Comparison of ENCODE assay signal across 8 cellular contexts in the genomic region with DNA sequence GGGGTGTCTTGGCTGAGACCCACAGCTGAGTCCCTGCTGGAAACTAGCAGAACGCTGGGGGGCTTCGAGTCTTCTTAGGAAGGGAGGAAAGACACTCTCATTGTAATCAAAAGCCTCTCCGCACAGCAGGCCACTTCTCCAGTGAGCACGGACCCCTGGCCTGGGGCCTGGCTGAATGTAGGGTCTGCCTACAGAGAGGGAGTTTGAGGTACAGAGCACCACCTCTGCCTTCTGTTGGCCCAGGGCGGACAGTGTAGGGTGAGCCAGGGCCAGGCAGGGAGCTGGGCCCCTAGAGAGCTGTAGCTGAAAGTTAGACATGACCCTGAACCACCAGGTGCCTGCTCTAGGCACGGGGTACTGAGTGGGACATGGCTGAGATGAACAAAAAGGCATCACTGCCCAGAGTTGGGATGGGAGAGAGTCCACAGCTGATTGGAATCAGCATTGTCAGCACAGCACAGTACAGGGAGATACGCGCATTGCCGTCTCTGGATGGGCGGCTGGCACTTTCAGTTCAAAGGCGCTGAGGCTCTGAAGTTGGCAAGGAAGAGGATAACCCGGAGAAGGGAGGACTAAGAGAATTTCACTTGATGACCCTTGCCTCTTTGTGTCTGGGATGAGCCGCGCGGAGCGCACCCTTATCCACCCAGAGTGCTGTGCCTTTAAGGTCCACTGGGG. TPM values are rescaled to one million over a fixed set of nuclear protein-coding genes. Genes with fewer than 3 reads are reported as not detected.
DNase-seq lines count a peak whose midpoint lies in the region; ATAC-seq and TF ChIP-seq lines count a peak whose summit lies in the region.

No MANE protein-coding gene starts in this region.

- H3K9me3 ChIP-seq in HAP-1 (peaks cover 12% of the 10 kb centered on the region; the same call in 1 of the 2 replicates), right cardiac atrium (ENCODE audit: control insufficient read depth, low read length) (no peaks in the 10 kb centered on the region), stomach (peaks cover 0 to 11% (median 8%) of the 10 kb centered on the region in 4 donors)

- no peak for TF ChIP-seq POLR2A in stomach (IDR thresholded peaks at IDR 0.05)

- H3K36me3 ChIP-seq in HAP-1 (replicated peaks) = no peaks in the 10 kb centered on the region
- no peaks in the 10 kb centered on the region for H3K36me3 ChIP-seq in stomach

- ATAC-seq in SK-N-SH treated with all-trans-retinoic acid at 6 μM for 48 hours = peak; percentile 92
- ATAC-seq in right cardiac atrium = peak in 1 of 2 donors; percentile 76

- no peak overlapping the region for H3K27ac ChIP-seq in right cardiac atrium (ENCODE audit: low read length)
- no peak overlapping the region for H3K27ac ChIP-seq in stomach

- WGBS in right cardiac atrium = 34% methylated on average over 16 of the region's 16 CpGs
- WGBS in stomach, 5 donors = 29 to 33% (median 31%) methylated on average over 15 to 16 of the region's 16 CpGs

- H3K27me3 ChIP-seq in HAP-1 (ENCODE audit: low read depth) (no peaks in the 10 kb centered on the region), right cardiac atrium (ENCODE audit: control insufficient read depth, insufficient read depth) (no peaks in the 10 kb centered on the region), stomach (peaks cover 4 to 80% (median 38%) of the 10 kb centered on the region in 3 donors)

- H3K4me1 ChIP-seq in HAP-1 = peaks cover 4% of the 10 kb centered on the region
- no peaks in the 10 kb centered on the region for H3K4me1 ChIP-seq in right cardiac atrium (ENCODE audit: control insufficient read depth, insufficient read depth, low read length)
- peaks cover 12 to 21% (median 14%) of the 10 kb centered on the region in 4 donors for H3K4me1 ChIP-seq in stomach

- TF ChIP-seq EP300 in stomach (IDR thresholded peaks at IDR 0.05) = no peak

- no peak for DNase-seq in HAP-1 (ENCODE audit: low spot score in 2 of 2)
- DNase-seq in right cardiac atrium = no peak
- DNase-seq in stomach = no peak
- no peak for DNase-seq in NCI-H2029 treated with DMSO at 0.1 percent for 48 hours (lab: John Stamatoyannopoulos, UW)
- no peak for DNase-seq in NCI-H2171 treated with DMSO at 0.1 percent for 48 hours (lab: John Stamatoyannopoulos, UW)
- DNase-seq in foreskin melanocyte = no peak

- TF ChIP-seq CTCF in GM12873 (IDR thresholded peaks at IDR 0.05; ENCODE audit: insufficient read depth, low read depth, low read length, missing control alignments) (peak; percentile 83), stomach (IDR thresholded peaks at IDR 0.05) (peak in 4 of 7 experiments; percentile 14 to 40 (median 32))

- intact Hi-C loops in right cardiac atrium (cut with DNase I) (loop anchor here (5.0 kb wide), 2 partner anchors 272 to 277 kb away; no protein-coding TSS in a partner anchor), stomach (cut with DNase I; ENCODE audit: low total_unique reads) (no loop called here)

- in situ Hi-C loops in HAP-1 (cut with MboI; ENCODE audit: low sequenced_read_pairs) = loop anchor here (5.0 kb wide), 2 partner anchors 277 to 367 kb away; no protein-coding TSS in a partner anchor

- H3K4me3 ChIP-seq in HAP-1 (peak overlapping the region; percentile 45), right cardiac atrium (ENCODE audit: low read length) (peak overlapping the region; percentile 41), stomach (peak overlapping the region; percentile 36 to 51 (median 46))

TF ChIP-seq in SK-N-SH treated with all-trans-retinoic acid at 6 μM for 48 hours, 23 proteins besides CTCF, POLR2A, EP300 and RAD21:
- TF ChIP-seq PPARA (CRISPR knock-in tag; IDR thresholded peaks at IDR 0.05; ENCODE audit: borderline replicate concordance) (no peak), BACH2 (CRISPR knock-in tag; IDR thresholded peaks at IDR 0.05; ENCODE audit: borderline replicate concordance) (no peak), ZNF70 (CRISPR knock-in tag; IDR thresholded peaks at IDR 0.05) (no peak), ISL1 (CRISPR knock-in tag; IDR thresholded peaks at IDR 0.05) (no peak), SNAI2 (CRISPR knock-in tag; IDR thresholded peaks at IDR 0.05) (no peak), RARB (CRISPR knock-in tag; IDR thresholded peaks at IDR 0.05) (no peak)

RNA-seq across cellular contexts. Expression of a gene that starts 0.4 kb away (rescaled TPM):
- not detected for total RNA-seq in right cardiac atrium
- polyA plus RNA-seq in right cardiac atrium = 0.25 TPM
- total RNA-seq in stomach = under 1 TPM in 1 of 5 donors, not detected in 4; 0.37 TPM
- polyA plus RNA-seq in stomach = under 1 TPM in 1 of 3 donors, not detected in 2; 0.13 TPM
